In the genomic region with DNA sequence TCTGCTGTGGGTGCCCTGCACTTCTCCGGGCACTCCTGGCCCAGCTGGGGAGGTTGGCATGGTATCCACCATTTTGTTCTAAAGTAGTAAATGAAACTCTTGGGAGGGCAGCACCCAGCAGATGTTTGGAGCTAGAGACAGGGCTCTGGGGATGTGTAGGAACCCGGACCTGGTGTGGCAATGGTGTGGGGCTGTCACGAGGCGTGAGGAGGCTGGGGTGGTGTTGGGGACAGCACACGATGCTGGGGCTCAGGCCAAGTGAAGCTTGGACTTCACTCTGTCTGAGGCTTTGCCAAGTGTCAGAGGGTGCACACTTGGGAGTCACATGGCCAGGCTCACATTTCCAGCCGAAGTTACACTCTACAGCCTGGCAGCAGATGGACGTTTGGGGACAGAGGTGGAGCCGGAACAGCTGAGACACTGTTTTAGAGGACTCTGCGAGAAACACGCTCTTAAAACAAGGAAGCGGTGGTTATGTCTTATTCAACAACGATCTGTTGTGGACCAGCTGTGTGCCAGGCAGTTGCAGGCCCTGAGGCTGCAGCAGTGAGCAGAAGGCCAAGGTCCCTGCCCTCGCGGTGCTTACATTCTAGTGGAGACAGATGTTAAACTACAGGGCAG, we compare ENCODE assay signal across 10 cellular contexts.
DNase-seq lines count a peak whose midpoint lies in the region; ATAC-seq and TF ChIP-seq lines count a peak whose summit lies in the region.
"Had no signal": no experiment of that assay in that cellular context is flagged by ENCODE, and none has a peak within 500 bp of the region (broad histone marks: within the 10 kb centered on the region; RNA-seq: fewer than 3 reads in every experiment).

No MANE protein-coding gene starts in this region.

- H2AFZ ChIP-seq in GM23338: no peak overlapping the region

- in situ Hi-C loops in gastrocnemius medialis (cut with MboI; ENCODE audit: low sequenced_read_pairs in 4 of 4): no loop called here

- intact Hi-C loops in body of pancreas (cut with DNase I) (no loop called here), left colon (cut with DNase I, micrococcal nuclease) (no loop called here), gastrocnemius medialis (cut with DNase I; ENCODE audit: low total_unique reads) (loop anchor here (1.0 kb wide), 2 partner anchors 11 to 23 kb away; no protein-coding TSS in a partner anchor)

- WGBS in body of pancreas, 2 donors: 65 to 73% methylated on average over 4 to 14 of the region's 14 CpGs

- H3K4me2 ChIP-seq in GM23338: peak overlapping the region; percentile 69

- peaks cover 21% of the 10 kb centered on the region for H3K36me3 Mint-ChIP-seq in GM23338 (ENCODE audit: low read depth)

- peaks cover 71% of the 10 kb centered on the region for H3K79me2 ChIP-seq in GM23338 (replicated peaks; ENCODE audit: insufficient read depth)

- no peak for ATAC-seq in GM23338
- ATAC-seq in body of pancreas: peak; percentile 38
- ATAC-seq in left colon: peak; percentile 75
- ATAC-seq in gastrocnemius medialis: peak; percentile 87 to 88
- ATAC-seq in HG03457 (IDR thresholded peaks at IDR 0.05; ENCODE audit: unreplicated experiment): no peak

- TF ChIP-seq POLR2A in body of pancreas (IDR thresholded peaks at IDR 0.05) (no peak), gastrocnemius medialis (IDR thresholded peaks at IDR 0.05) (peak; percentile 52 to 61)

- H3K4me1 Mint-ChIP-seq in GM23338: peaks cover 71% of the 10 kb centered on the region

- peaks cover 5% of the 10 kb centered on the region; the same call in 1 of the 3 replicates for H3K9me3 Mint-ChIP-seq in GM23338
- H3K9me3 Mint-ChIP-seq: CD8-positive, alpha-beta memory T cell had no signal

- H3K27ac ChIP-seq in GM23338 (ENCODE audit: low read depth) (peak overlapping the region; percentile 97), body of pancreas (no peak overlapping the region), gastrocnemius medialis (peak overlapping the region; percentile 88 to 96 (median 95))

- no peaks in the 10 kb centered on the region for H3K27me3 ChIP-seq in GM23338 (ENCODE audit: insufficient read depth)
- H3K27me3 ChIP-seq in body of pancreas: no peaks in the 10 kb centered on the region
- no peaks in the 10 kb centered on the region for H3K27me3 ChIP-seq in gastrocnemius medialis

- H3K27ac Mint-ChIP-seq in GM23338: peak overlapping the region; percentile 95

- no peak for DNase-seq in GM23338 (ENCODE audit: low spot score)
- peak in 1 of 4 donors; percentile 32 for DNase-seq in body of pancreas
- peak; percentile 64 to 80 for DNase-seq in left colon
- DNase-seq in gastrocnemius medialis: peak; percentile 95 to 98
- no peak for DNase-seq in DMS79 (lab: John Stamatoyannopoulos, UW)
- DNase-seq in stimulated activated CD4-positive, alpha-beta T cell treated with anti-CD3 and anti-CD28 coated beads, Interleukin-4, amount 100 ng/mL, for 1 hour: no peak
- DNase-seq in NCI-H345 treated with DMSO at 0.1 percent for 48 hours (lab: John Stamatoyannopoulos, UW; ENCODE audit: unreplicated experiment): no peak
- DNase-seq: CD8-positive, alpha-beta memory T cell; NCI-H1048 had no signal

- no peak for TF ChIP-seq CTCF in GM23338 (conservative IDR thresholded peaks at IDR 0.05; ENCODE audit: low read depth in 2 of 2)
- TF ChIP-seq CTCF in body of pancreas (IDR thresholded peaks at IDR 0.05): no peak
- no peak for TF ChIP-seq CTCF in gastrocnemius medialis (IDR thresholded peaks at IDR 0.05 in 4 of 5, conservative IDR thresholded peaks at IDR 0.05 in 1 of 5)

- H3K36me3 ChIP-seq in GM23338 (ENCODE audit: insufficient read depth) (no peaks in the 10 kb centered on the region), body of pancreas (replicated peaks in 1 of 2; ENCODE audit: insufficient read depth in 1 of 2, low read depth in 2 of 2) (no peaks in the 10 kb centered on the region), gastrocnemius medialis (no peaks in the 10 kb centered on the region)

- peaks cover 16% of the 10 kb centered on the region for H3K27me3 Mint-ChIP-seq in GM23338 (ENCODE audit: insufficient read depth, low read depth, poor library complexity)
- H3K27me3 Mint-ChIP-seq: CD8-positive, alpha-beta memory T cell had no signal

- H3K4me3 ChIP-seq in GM23338: peak overlapping the region; percentile 34
- H3K4me3 ChIP-seq in body of pancreas: no peak overlapping the region
- peak overlapping the region; percentile 49 to 58 (median 52) for H3K4me3 ChIP-seq in gastrocnemius medialis

- H3K9me3 ChIP-seq in body of pancreas (no peaks in the 10 kb centered on the region), gastrocnemius medialis (no peaks in the 10 kb centered on the region)

- H3F3A ChIP-seq in GM23338 (replicated peaks; ENCODE audit: low read depth): peaks cover 9% of the 10 kb centered on the region

- H3K4me3 Mint-ChIP-seq in GM23338: peak overlapping the region; percentile 63
- H3K4me3 Mint-ChIP-seq: CD8-positive, alpha-beta memory T cell had no signal

- peaks cover 72% of the 10 kb centered on the region for H3K4me1 ChIP-seq in GM23338 (ENCODE audit: insufficient read depth)
- peaks cover 22% of the 10 kb centered on the region for H3K4me1 ChIP-seq in body of pancreas
- peaks cover 39 to 53% of the 10 kb centered on the region in 2 donors for H3K4me1 ChIP-seq in gastrocnemius medialis

- no peaks in the 10 kb centered on the region for H4K20me1 ChIP-seq in GM23338 (replicated peaks; ENCODE audit: insufficient read depth)

- no peaks in the 10 kb centered on the region for H3K9me2 ChIP-seq in GM23338 (ENCODE audit: insufficient read depth)

TF ChIP-seq in GM23338, 12 proteins besides CTCF, POLR2A, EP300 and RAD21:
- TF ChIP-seq, protein P1, sequence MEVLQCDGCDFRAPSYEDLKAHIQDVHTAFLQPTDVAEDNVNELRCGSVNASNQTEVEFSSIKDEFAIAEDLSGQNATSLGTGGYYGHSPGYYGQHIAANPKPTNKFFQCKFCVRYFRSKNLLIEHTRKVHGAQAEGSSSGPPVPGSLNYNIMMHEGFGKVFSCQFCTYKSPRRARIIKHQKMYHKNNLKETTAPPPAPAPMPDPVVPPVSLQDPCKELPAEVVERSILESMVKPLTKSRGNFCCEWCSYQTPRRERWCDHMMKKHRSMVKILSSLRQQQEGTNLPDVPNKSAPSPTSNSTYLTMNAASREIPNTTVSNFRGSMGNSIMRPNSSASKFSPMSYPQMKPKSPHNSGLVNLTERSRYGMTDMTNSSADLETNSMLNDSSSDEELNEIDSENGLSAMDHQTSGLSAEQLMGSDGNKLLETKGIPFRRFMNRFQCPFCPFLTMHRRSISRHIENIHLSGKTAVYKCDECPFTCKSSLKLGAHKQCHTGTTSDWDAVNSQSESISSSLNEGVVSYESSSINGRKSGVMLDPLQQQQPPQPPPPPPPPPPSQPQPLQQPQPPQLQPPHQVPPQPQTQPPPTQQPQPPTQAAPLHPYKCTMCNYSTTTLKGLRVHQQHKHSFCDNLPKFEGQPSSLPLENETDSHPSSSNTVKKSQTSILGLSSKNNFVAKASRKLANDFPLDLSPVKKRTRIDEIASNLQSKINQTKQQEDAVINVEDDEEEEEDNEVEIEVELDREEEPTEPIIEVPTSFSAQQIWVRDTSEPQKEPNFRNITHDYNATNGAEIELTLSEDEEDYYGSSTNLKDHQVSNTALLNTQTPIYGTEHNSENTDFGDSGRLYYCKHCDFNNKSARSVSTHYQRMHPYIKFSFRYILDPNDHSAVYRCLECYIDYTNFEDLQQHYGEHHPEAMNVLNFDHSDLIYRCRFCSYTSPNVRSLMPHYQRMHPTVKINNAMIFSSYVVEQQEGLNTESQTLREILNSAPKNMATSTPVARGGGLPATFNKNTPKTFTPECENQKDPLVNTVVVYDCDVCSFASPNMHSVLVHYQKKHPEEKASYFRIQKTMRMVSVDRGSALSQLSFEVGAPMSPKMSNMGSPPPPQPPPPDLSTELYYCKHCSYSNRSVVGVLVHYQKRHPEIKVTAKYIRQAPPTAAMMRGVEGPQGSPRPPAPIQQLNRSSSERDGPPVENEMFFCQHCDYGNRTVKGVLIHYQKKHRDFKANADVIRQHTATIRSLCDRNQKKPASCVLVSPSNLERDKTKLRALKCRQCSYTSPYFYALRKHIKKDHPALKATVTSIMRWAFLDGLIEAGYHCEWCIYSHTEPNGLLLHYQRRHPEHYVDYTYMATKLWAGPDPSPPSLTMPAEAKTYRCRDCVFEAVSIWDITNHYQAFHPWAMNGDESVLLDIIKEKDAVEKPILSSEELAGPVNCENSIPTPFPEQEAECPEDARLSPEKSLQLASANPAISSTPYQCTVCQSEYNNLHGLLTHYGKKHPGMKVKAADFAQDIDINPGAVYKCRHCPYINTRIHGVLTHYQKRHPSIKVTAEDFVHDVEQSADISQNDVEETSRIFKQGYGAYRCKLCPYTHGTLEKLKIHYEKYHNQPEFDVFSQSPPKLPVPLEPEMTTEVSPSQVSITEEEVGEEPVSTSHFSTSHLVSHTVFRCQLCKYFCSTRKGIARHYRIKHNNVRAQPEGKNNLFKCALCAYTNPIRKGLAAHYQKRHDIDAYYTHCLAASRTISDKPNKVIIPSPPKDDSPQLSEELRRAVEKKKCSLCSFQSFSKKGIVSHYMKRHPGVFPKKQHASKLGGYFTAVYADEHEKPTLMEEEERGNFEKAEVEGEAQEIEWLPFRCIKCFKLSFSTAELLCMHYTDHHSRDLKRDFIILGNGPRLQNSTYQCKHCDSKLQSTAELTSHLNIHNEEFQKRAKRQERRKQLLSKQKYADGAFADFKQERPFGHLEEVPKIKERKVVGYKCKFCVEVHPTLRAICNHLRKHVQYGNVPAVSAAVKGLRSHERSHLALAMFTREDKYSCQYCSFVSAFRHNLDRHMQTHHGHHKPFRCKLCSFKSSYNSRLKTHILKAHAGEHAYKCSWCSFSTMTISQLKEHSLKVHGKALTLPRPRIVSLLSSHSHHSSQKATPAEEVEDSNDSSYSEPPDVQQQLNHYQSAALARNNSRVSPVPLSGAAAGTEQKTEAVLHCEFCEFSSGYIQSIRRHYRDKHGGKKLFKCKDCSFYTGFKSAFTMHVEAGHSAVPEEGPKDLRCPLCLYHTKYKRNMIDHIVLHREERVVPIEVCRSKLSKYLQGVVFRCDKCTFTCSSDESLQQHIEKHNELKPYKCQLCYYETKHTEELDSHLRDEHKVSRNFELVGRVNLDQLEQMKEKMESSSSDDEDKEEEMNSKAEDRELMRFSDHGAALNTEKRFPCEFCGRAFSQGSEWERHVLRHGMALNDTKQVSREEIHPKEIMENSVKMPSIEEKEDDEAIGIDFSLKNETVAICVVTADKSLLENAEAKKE (CRISPR knock-in tag; IDR thresholded peaks at IDR 0.05): no peak
- no peak for TF ChIP-seq ZNF114 (CRISPR knock-in tag; IDR thresholded peaks at IDR 0.05)
TF ChIP-seq in GM23338: peak in this region for 0.

Comparison
In these comparisons a context has a peak if more than half of its experiments do, and no peak if none do; other contexts are left out.
1. ATAC-seq: peak in body of pancreas (single experiment), left colon (single experiment) and gastrocnemius medialis (2 of 2); none in GM23338 (single experiment) and HG03457 (single experiment).
2. DNase-seq: peak in left colon (2 of 2) and gastrocnemius medialis (2 of 2); none in GM23338 (single experiment), DMS79 (single experiment), stimulated activated CD4-positive, alpha-beta T cell treated with anti-CD3 and anti-CD28 coated beads, Interleukin-4, amount 100 ng/mL, for 1 hour (single experiment) and NCI-H345 treated with DMSO at 0.1 percent for 48 hours (single experiment).
3. H3K27ac ChIP-seq: peak in GM23338 (single experiment) and gastrocnemius medialis (4 of 4); none in body of pancreas (0 of 4).
4. H3K4me3 ChIP-seq: peak in GM23338 (single experiment) and gastrocnemius medialis (4 of 4); none in body of pancreas (0 of 2).
5. POLR2A ChIP-seq: peak in gastrocnemius medialis (2 of 2); none in body of pancreas (0 of 3).